Comparison of ENCODE assay signal across 14 cellular contexts in the genomic region with DNA sequence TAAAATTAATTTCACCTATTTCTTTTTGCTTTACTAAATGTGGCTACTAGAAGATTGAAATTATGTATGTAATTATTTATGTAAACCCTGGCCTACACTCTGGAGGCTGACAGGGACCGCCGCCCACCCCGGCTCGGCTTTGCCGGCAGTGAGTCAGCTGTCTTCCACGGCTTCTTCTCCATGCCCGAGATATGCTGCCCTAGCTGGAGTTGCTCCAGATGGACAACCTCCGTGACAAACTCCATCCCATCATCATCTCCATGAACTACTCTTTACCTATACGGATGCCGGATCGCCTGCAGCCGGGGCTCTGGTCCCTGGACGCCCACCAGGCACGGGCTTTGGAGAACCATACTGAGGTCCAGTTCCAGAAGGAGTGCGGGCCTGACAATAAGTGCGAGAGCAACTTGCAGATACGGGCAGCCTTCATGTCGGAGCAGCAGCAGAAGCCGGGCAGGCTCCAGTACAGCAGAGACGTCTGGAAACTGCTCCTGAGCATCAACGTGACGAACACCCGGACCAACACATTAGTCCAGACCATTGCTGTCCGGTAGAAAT.
DNase-seq lines count a peak whose midpoint lies in the region; ATAC-seq, FAIRE-seq and TF ChIP-seq lines count a peak whose summit lies in the region.
"Had no signal": no experiment of that assay in that cellular context is flagged by ENCODE, and none has a peak within 500 bp of the region (broad histone marks: within the 10 kb centered on the region; RNA-seq: fewer than 3 reads in every experiment).

No MANE protein-coding gene starts in this region.

- no peak for FAIRE-seq in kidney (lab: Jason Lieb, UNC)
- FAIRE-seq: A549, H54 had no signal

- no peak overlapping the region for H2AFZ ChIP-seq in DND-41 (ENCODE audit: low read depth, low read length)
- H2AFZ ChIP-seq: GM23248 had no signal

- peaks cover 28% of the 10 kb centered on the region for H3K4me1 ChIP-seq in DND-41 (ENCODE audit: insufficient read depth, low read length)
- H3K4me1 ChIP-seq in kidney (ENCODE audit: control insufficient read depth in 1 of 2, insufficient read depth in 1 of 2, low read depth in 1 of 2, low read length in 2 of 2): no peaks in the 10 kb centered on the region
- H3K4me1 ChIP-seq: A549, BE2C had no signal

- no peak for ATAC-seq in DND-41 (ENCODE audit: insufficient read depth, low read depth)
- ATAC-seq in GM21723 (IDR thresholded peaks at IDR 0.05; ENCODE audit: unreplicated experiment): no peak
- no peak for ATAC-seq in GM21526 (IDR thresholded peaks at IDR 0.05; ENCODE audit: low FRiP score, unreplicated experiment)
- ATAC-seq: A549 had no signal

- H3K36me3 ChIP-seq in DND-41 (ENCODE audit: insufficient read depth, low read length) (no peaks in the 10 kb centered on the region), kidney (ENCODE audit: control insufficient read depth in 1 of 2, insufficient read depth in 2 of 2, low read length in 2 of 2) (no peaks in the 10 kb centered on the region)
- H3K36me3 ChIP-seq: BE2C had no signal

- no peak overlapping the region for H3K9ac ChIP-seq in DND-41 (ENCODE audit: low read depth, low read length)
- H3K9ac ChIP-seq in kidney (ENCODE audit: low read length in 2 of 2): no peak overlapping the region
- H3K9ac ChIP-seq: GM23248 had no signal

- H3K9me3 ChIP-seq in DND-41 (ENCODE audit: insufficient read depth, low read length, severe bottlenecking) (no peaks in the 10 kb centered on the region), kidney (ENCODE audit: control insufficient read depth in 1 of 2, low read length in 2 of 2) (no peaks in the 10 kb centered on the region)
- H3K9me3 ChIP-seq: A549, BE2C had no signal

- DNase-seq in DND-41 (no peak), Daoy (ENCODE audit: low read depth) (peak; percentile 30), kidney (peak; percentile 41), posterior vena cava (ENCODE audit: low spot score) (peak; percentile 76)
- DNase-seq: BE2C; CD4-positive, alpha-beta memory T cell; DMS79; GDM1; GM23248 had no signal

- H3K4me2 ChIP-seq in DND-41 (ENCODE audit: insufficient read depth, low read length): no peak overlapping the region
- H3K4me2 ChIP-seq: A549 had no signal

- intact Hi-C loops in kidney (cut with DNase I): no loop called here
- intact Hi-C loops in posterior vena cava (cut with DNase I): no loop called here

- no peaks in the 10 kb centered on the region for H3K79me2 ChIP-seq in DND-41 (ENCODE audit: insufficient read depth, low read length)

- TF ChIP-seq CTCF in DND-41 (IDR thresholded peaks at IDR 0.05; ENCODE audit: borderline replicate concordance, extremely low read depth, low read length, poor library complexity, severe bottlenecking) (no peak), kidney (IDR thresholded peaks at IDR 0.05; ENCODE audit: borderline replicate concordance, extremely low read depth, insufficient read depth) (no peak)

- H4K20me1 ChIP-seq in DND-41 (ENCODE audit: insufficient read depth, low read length): no peaks in the 10 kb centered on the region

- H3K4me3 ChIP-seq in DND-41 (ENCODE audit: low read depth in 1 of 2, low read length in 2 of 2) (no peak overlapping the region), kidney (ENCODE audit: low read length in 2 of 2) (no peak overlapping the region)
- H3K4me3 ChIP-seq: A549, GM23248 had no signal

- H3K27ac ChIP-seq in DND-41 (ENCODE audit: low read length) (0 out of 2 replicates have a peak overlapping the region, but pooled peaks have one; percentile 6), kidney (ENCODE audit: low read depth in 2 of 2, low read length in 2 of 2) (no peak overlapping the region)
- H3K27ac ChIP-seq: A549, C4-2B, GM23248 had no signal

- H3K27me3 ChIP-seq in DND-41 (ENCODE audit: insufficient read depth, low read length, poor library complexity): no peaks in the 10 kb centered on the region
